Comparison of ENCODE assay signal across 8 cellular contexts in the genomic region with DNA sequence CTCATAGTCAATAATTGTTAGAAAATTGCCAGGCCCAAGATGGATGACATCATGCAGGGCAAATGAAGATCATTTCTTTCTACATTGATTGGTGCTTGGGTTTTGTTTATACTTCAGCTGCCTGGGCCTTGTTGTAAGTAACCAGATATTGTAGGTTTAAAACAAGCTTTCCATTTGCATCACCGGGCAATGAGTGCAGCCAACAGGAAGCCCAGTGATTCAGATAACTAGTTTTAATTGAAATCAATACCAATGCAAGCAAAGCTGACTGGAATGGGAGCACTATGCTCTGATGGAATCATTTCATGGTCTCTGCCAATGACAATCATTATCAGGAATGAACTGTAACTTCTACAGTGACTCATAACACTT.
DNase-seq lines count a peak whose midpoint lies in the region; TF ChIP-seq lines count a peak whose summit lies in the region.

No MANE protein-coding gene starts in this region.

- no peaks in the 10 kb centered on the region for H3K36me3 Mint-ChIP-seq in progenitor cell of endocrine pancreas (ENCODE audit: insufficient read depth)
- H3K36me3 Mint-ChIP-seq in nephron progenitor cell (ENCODE audit: low read depth) = no peaks in the 10 kb centered on the region

- H3K4me1 Mint-ChIP-seq in progenitor cell of endocrine pancreas (ENCODE audit: low read depth) = peaks cover 27% of the 10 kb centered on the region
- peaks cover 19% of the 10 kb centered on the region for H3K4me1 Mint-ChIP-seq in nephron progenitor cell

- peak; percentile 60 for DNase-seq in NCI-H510A treated with DMSO at 0.1 percent for 48 hours (lab: John Stamatoyannopoulos, UW)
- no peak for DNase-seq in NCI-H510A (lab: John Stamatoyannopoulos, UW)
- peak; percentile 95 for DNase-seq in NCI-H2029 (lab: John Stamatoyannopoulos, UW)
- peak; percentile 43 to 84 for DNase-seq in dermis microvascular lymphatic vessel endothelial cell (ENCODE audit: low read depth in 2 of 2)
- no peak for DNase-seq in progenitor cell of endocrine pancreas (ENCODE audit: low spot score, unreplicated experiment)
- DNase-seq in NCI-H1048 (lab: John Stamatoyannopoulos, UW) = no peak
- no peak for DNase-seq in nephron progenitor cell
- no peak for DNase-seq in occipital lobe (lab: John Stamatoyannopoulos, UW)

- no peak overlapping the region for H3K4me3 Mint-ChIP-seq in progenitor cell of endocrine pancreas (ENCODE audit: low read depth)
- no peak overlapping the region for H3K4me3 Mint-ChIP-seq in nephron progenitor cell

- H3K9me3 Mint-ChIP-seq in progenitor cell of endocrine pancreas (ENCODE audit: low read depth) = no peaks in the 10 kb centered on the region
- no peaks in the 10 kb centered on the region for H3K9me3 Mint-ChIP-seq in nephron progenitor cell

- H3K27ac Mint-ChIP-seq in progenitor cell of endocrine pancreas (peak overlapping the region; percentile 71), nephron progenitor cell (no peak overlapping the region)

- TF ChIP-seq CTCF in progenitor cell of endocrine pancreas (IDR thresholded peaks at IDR 0.05; ENCODE audit: unreplicated experiment) (no peak), nephron progenitor cell (IDR thresholded peaks at IDR 0.05) (no peak)

- peaks cover 3% of the 10 kb centered on the region for H3K27me3 Mint-ChIP-seq in progenitor cell of endocrine pancreas
- H3K27me3 Mint-ChIP-seq in nephron progenitor cell (ENCODE audit: low read depth, poor library complexity) = no peaks in the 10 kb centered on the region

Comparison
In these comparisons a context has a peak if more than half of its experiments do, and no peak if none do; other contexts are left out.
1. DNase-seq: peak in NCI-H510A treated with DMSO at 0.1 percent for 48 hours (single experiment), NCI-H2029 (single experiment) and dermis microvascular lymphatic vessel endothelial cell (2 of 2); none in NCI-H510A (single experiment), progenitor cell of endocrine pancreas (single experiment), NCI-H1048 (single experiment), nephron progenitor cell (single experiment) and occipital lobe (single experiment).